ENCODE assay signal across 1 cellular context in genomic region chr16:3099732-3100499, GRCh38.
A peak's percentile ranks its signal among the peaks of the same experiment; 100 is the strongest.
TF ChIP-seq lines count a peak whose summit lies in the region.

No MANE protein-coding gene starts in this region.

TF ChIP-seq in K562, 482 proteins besides CTCF, POLR2A, EP300 and RAD21 (continues in another document):
- TF ChIP-seq HES1 (IDR thresholded peaks at IDR 0.05; ENCODE audit: low read depth): no peak
- TF ChIP-seq L3MBTL2 (IDR thresholded peaks at IDR 0.05): peak; percentile 78
- no peak for TF ChIP-seq FOXJ2 (tag; IDR thresholded peaks at IDR 0.05)
- TF ChIP-seq HDAC8 (tag; IDR thresholded peaks at IDR 0.05): no peak
- no peak for TF ChIP-seq DNMT1 (IDR thresholded peaks at IDR 0.05)
- no peak for TF ChIP-seq PRDM10 (IDR thresholded peaks at IDR 0.05; ENCODE audit: partially characterized antibody)
- no peak for TF ChIP-seq TRIM28 (IDR thresholded peaks at IDR 0.05)
- no peak for TF ChIP-seq MTA1 (IDR thresholded peaks at IDR 0.05; ENCODE audit: borderline replicate concordance)
- no peak for TF ChIP-seq ZNF408 (CRISPR knock-in tag; IDR thresholded peaks at IDR 0.05; ENCODE audit: low read depth)
- TF ChIP-seq SOX6 (IDR thresholded peaks at IDR 0.05): no peak
- no peak for TF ChIP-seq ETV6 (IDR thresholded peaks at IDR 0.05; ENCODE audit: borderline replicate concordance in 1 of 2, low read depth in 2 of 2, low read length in 1 of 2)
- 0 out of 2 replicates have a peak, but pooled peaks have one; percentile 17 for TF ChIP-seq ETV6 (CRISPR knock-in tag; IDR thresholded peaks at IDR 0.05; ENCODE audit: borderline replicate concordance)
- 0 out of 2 replicates have a peak, but pooled peaks have one; percentile 8 for TF ChIP-seq ARID1B (IDR thresholded peaks at IDR 0.05)
- no peak for TF ChIP-seq STAT5B (CRISPR knock-in tag; IDR thresholded peaks at IDR 0.05)
- peak; percentile 43; the same call in 1 of the 2 replicates for TF ChIP-seq ZFX (CRISPR knock-in tag; IDR thresholded peaks at IDR 0.05)
- peak in 1 of 2 experiments; percentile 78 for TF ChIP-seq E2F6 (IDR thresholded peaks at IDR 0.05; ENCODE audit: borderline replicate concordance in 1 of 2, extremely low read depth in 1 of 2, insufficient read depth in 1 of 2, insufficient read length in 1 of 2, low read depth in 1 of 2, low read length in 1 of 2, poor library complexity in 1 of 2, severe bottlenecking in 1 of 2)
- TF ChIP-seq ZMIZ1 (IDR thresholded peaks at IDR 0.05; ENCODE audit: low read depth in 2 of 2, low read length in 2 of 2): no peak
- TF ChIP-seq ZNF324 (CRISPR knock-in tag; IDR thresholded peaks at IDR 0.05): no peak
- TF ChIP-seq HINFP (tag; conservative IDR thresholded peaks at IDR 0.05; ENCODE audit: low read depth): no peak
- peak; percentile 34; the same call in 1 of the 2 replicates for TF ChIP-seq KDM2B (CRISPR knock-in tag; IDR thresholded peaks at IDR 0.05)
- no peak for TF ChIP-seq RNF2 (IDR thresholded peaks at IDR 0.05)
- peak; percentile 71 for TF ChIP-seq MGA (IDR thresholded peaks at IDR 0.05)
- no peak for TF ChIP-seq MYBL2 (IDR thresholded peaks at IDR 0.05; ENCODE audit: low read depth)
- no peak for TF ChIP-seq MYBL2 (CRISPR knock-in tag; IDR thresholded peaks at IDR 0.05; ENCODE audit: borderline replicate concordance)
